Comparison of ENCODE assay signal across 2 cellular contexts in genomic region chr13:39515231-39515630, GRCh38.
TF ChIP-seq lines count a peak whose summit lies in the region.

No MANE protein-coding gene starts in this region.

TF ChIP-seq in IMR-90, 13 proteins besides CTCF, POLR2A, EP300 and RAD21:
- no peak for TF ChIP-seq NFE2L2 (IDR thresholded peaks at IDR 0.05; ENCODE audit: low read depth, low read length)
- no peak for TF ChIP-seq CEBPB (IDR thresholded peaks at IDR 0.05; ENCODE audit: low read depth, low read length)
- TF ChIP-seq, protein P1, sequence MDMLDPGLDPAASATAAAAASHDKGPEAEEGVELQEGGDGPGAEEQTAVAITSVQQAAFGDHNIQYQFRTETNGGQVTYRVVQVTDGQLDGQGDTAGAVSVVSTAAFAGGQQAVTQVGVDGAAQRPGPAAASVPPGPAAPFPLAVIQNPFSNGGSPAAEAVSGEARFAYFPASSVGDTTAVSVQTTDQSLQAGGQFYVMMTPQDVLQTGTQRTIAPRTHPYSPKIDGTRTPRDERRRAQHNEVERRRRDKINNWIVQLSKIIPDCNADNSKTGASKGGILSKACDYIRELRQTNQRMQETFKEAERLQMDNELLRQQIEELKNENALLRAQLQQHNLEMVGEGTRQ (IDR thresholded peaks at IDR 0.05; ENCODE audit: low read depth, low read length), result no peak
- no peak for TF ChIP-seq CHD1 (IDR thresholded peaks at IDR 0.05; ENCODE audit: low read depth, low read length)
- no peak for TF ChIP-seq BHLHE40 (IDR thresholded peaks at IDR 0.05; ENCODE audit: low read depth, low read length)
- TF ChIP-seq FOS (IDR thresholded peaks at IDR 0.05; ENCODE audit: low read depth, low read length), result no peak
- TF ChIP-seq MAFK (IDR thresholded peaks at IDR 0.05; ENCODE audit: low read depth, low read length), result no peak
- TF ChIP-seq SMC3 (IDR thresholded peaks at IDR 0.05; ENCODE audit: low read depth, low read length), result no peak
- TF ChIP-seq MAZ (IDR thresholded peaks at IDR 0.05; ENCODE audit: borderline replicate concordance, low read depth, low read length), result no peak
- no peak for TF ChIP-seq MXI1 (IDR thresholded peaks at IDR 0.05; ENCODE audit: borderline replicate concordance, low read depth, low read length)
- TF ChIP-seq RFX5 (IDR thresholded peaks at IDR 0.05; ENCODE audit: low read depth, low read length), result no peak
- TF ChIP-seq RCOR1 (IDR thresholded peaks at IDR 0.05; ENCODE audit: insufficient replicate concordance, low read length), result no peak
- no peak for TF ChIP-seq ELK1 (IDR thresholded peaks at IDR 0.05; ENCODE audit: borderline replicate concordance, low read depth, low read length)
TF ChIP-seq in IMR-90: peak in this region for 0.

TF ChIP-seq in H1, 55 proteins besides CTCF, POLR2A, EP300 and RAD21:
- TF ChIP-seq CHD1 (IDR thresholded peaks at IDR 0.05; ENCODE audit: low read depth, low read length) (no peak), SUZ12 (IDR thresholded peaks at IDR 0.05; ENCODE audit: low read length) (no peak), SRF (IDR thresholded peaks at IDR 0.05; ENCODE audit: low read depth, low read length) (no peak), PHF8 (conservative IDR thresholded peaks at IDR 0.05; ENCODE audit: low read depth, low read length) (no peak), CBX5 (IDR thresholded peaks at IDR 0.05; ENCODE audit: low read depth, low read length) (no peak), TAF1 (IDR thresholded peaks at IDR 0.05; ENCODE audit: low read depth, low read length) (no peak), MAFK (IDR thresholded peaks at IDR 0.05; ENCODE audit: low read depth, low read length) (no peak), SP1 (IDR thresholded peaks at IDR 0.05; ENCODE audit: low read depth, low read length) (no peak), GABPA (IDR thresholded peaks at IDR 0.05; ENCODE audit: borderline replicate concordance, insufficient read depth, low read length) (no peak), TCF12 (IDR thresholded peaks at IDR 0.05; ENCODE audit: low read depth, low read length) (no peak), KDM1A (IDR thresholded peaks at IDR 0.05; ENCODE audit: borderline replicate concordance, low read length) (no peak), POLR2AphosphoS5 (IDR thresholded peaks at IDR 0.05; ENCODE audit: low read depth, low read length) (no peak), EZH2 (IDR thresholded peaks at IDR 0.05; ENCODE audit: low read depth, low read length, severe bottlenecking) (no peak), YY1 (IDR thresholded peaks at IDR 0.05; ENCODE audit: low read depth, low read length) (no peak), JUND (IDR thresholded peaks at IDR 0.05; ENCODE audit: low read length) (no peak), NRF1 (IDR thresholded peaks at IDR 0.05; ENCODE audit: low read depth, low read length) (no peak), RFX5 (IDR thresholded peaks at IDR 0.05; ENCODE audit: borderline replicate concordance, low read depth, low read length) (no peak), SIX5 (IDR thresholded peaks at IDR 0.05; ENCODE audit: low read depth, low read length) (no peak), CHD2 (IDR thresholded peaks at IDR 0.05; ENCODE audit: low read length) (no peak)
- TF ChIP-seq, protein P2, sequence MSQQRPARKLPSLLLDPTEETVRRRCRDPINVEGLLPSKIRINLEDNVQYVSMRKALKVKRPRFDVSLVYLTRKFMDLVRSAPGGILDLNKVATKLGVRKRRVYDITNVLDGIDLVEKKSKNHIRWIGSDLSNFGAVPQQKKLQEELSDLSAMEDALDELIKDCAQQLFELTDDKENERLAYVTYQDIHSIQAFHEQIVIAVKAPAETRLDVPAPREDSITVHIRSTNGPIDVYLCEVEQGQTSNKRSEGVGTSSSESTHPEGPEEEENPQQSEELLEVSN (IDR thresholded peaks at IDR 0.05), result no peak
